ENCODE assay signal across 20 cellular contexts in genomic region chr10:113426181-113426837, GRCh38.
"Had no signal": no experiment of that assay in that cellular context is flagged by ENCODE, and none has a peak within 500 bp of the region (broad histone marks: within the 10 kb centered on the region; RNA-seq: fewer than 3 reads in every experiment).

No MANE protein-coding gene starts in this region.

- H3K27ac ChIP-seq: dorsolateral prefrontal cortex, epithelial cell of prostate, foreskin keratinocyte, left ventricle myocardium inferior, spleen, testis had no signal

- FAIRE-seq: keratinocyte had no signal

- H3K36me3 ChIP-seq: left ventricle myocardium inferior, spleen, upper lobe of left lung had no signal

- H3K4me1 ChIP-seq: foreskin keratinocyte, spleen, testis had no signal

- H3K9me3 ChIP-seq: body of pancreas, testis, upper lobe of left lung had no signal

- DNase-seq: activated CD4-positive, alpha-beta memory T cell treated with anti-CD3 and anti-CD28 coated beads, Interleukin-2, amount 10 ng/mL, durations not matched to agents 7 days and 5 days; activated CD4-positive, alpha-beta T cell treated with anti-CD3 and anti-CD28 coated beads for 48 hours; activated CD4-positive, CD25-positive, alpha-beta regulatory T cell; activated naive CD4-positive, alpha-beta T cell treated with anti-CD3 and anti-CD28 coated beads for 36 hours; activated T-cell treated with anti-CD3 and anti-CD28 coated beads, Interleukin-2, amount 50 U/mL, for 24 hours; caudate nucleus; dorsolateral prefrontal cortex; endodermal cell; foreskin keratinocyte; hippocampal formation; left ventricle myocardium inferior; retina; spleen; stimulated activated CD4-positive, alpha-beta T cell treated with anti-CD3 and anti-CD28 coated beads, Interleukin-4, amount 100 ng/mL, for 4 hours; testis; upper lobe of left lung had no signal

- H3K4me3 ChIP-seq: body of pancreas, dorsolateral prefrontal cortex, left ventricle myocardium inferior, spleen, testis, upper lobe of left lung had no signal

- H3K27me3 ChIP-seq: body of pancreas, foreskin keratinocyte, spleen, testis, upper lobe of left lung had no signal

- ATAC-seq: foreskin keratinocyte; stimulated activated memory B cell treated with anti-CD40 and anti-IgM and Interleukin-4, amounts not matched to agents 10 μg/mL and 1 μg/mL and 100 μg/mL, for 72 hours had no signal
